Comparison of ENCODE assay signal across 29 cellular contexts in the genomic region with DNA sequence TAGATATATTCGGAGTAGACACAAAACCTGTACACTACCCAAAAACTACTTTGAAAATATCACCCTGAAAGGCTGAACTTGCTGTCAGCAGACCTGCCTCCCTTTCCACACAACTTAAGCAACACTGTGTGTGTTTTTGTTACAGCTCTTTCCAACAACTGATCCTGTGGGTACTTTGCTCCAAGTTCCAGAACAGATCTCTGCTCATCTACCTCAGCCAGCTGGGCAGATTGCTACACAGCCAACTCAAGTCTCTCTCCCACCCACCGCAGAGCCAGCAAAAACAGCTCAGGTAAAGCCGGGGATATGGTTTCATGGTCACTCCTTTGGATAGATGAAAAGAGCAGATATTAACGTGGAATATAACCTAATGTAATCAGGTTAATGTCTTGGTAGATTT. TPM values are rescaled to one million over a fixed set of nuclear protein-coding genes. Genes with fewer than 3 reads are reported as not detected.
"Had no signal": no experiment of that assay in that cellular context is flagged by ENCODE, and none has a peak within 500 bp of the region (broad histone marks: within the 10 kb centered on the region; RNA-seq: fewer than 3 reads in every experiment).

No MANE protein-coding gene starts in this region.

- H3K4me3 ChIP-seq: left lung, lung, upper lobe of right lung had no signal

- H3K9me3 ChIP-seq: left lung, upper lobe of right lung had no signal

- H3K27ac Mint-ChIP-seq: activated B cell treated with CpG ODN at 0.5 μM for 24 hours; activated CD4-positive, alpha-beta T cell treated with anti-CD3 and anti-CD28 coated beads for 36 hours; activated naive CD4-positive, alpha-beta T cell treated with anti-CD3 and anti-CD28 coated beads, Interleukin-2, amount 10 ng/mL, durations not matched to agents 7 days and 5 days; activated naive CD8-positive, alpha-beta T cell treated with anti-CD3 and anti-CD28 coated beads, Interleukin-2, amount 50 U/mL, for 24 hours; stimulated activated naive B cell treated with anti-CD40 and anti-IgM and Interleukin-4, amounts not matched to agents 10 μg/mL and 1 μg/mL and 100 μg/mL, for 72 hours; T-helper 1 cell treated with Interleukin-12 subunit alpha and Interleukin-12 subunit beta and Interleukin-4 antibody, amounts not matched to agents 30 μg/mL and 1 μg/mL, for 36 hours had no signal

- H3K9me3 Mint-ChIP-seq: activated B cell treated with CpG ODN at 0.5 μM for 24 hours; activated naive CD4-positive, alpha-beta T cell treated with anti-CD3 and anti-CD28 coated beads, Interleukin-2, amount 10 ng/mL, durations not matched to agents 7 days and 5 days; activated naive CD8-positive, alpha-beta T cell treated with anti-CD3 and anti-CD28 coated beads, Interleukin-2, amount 50 U/mL, for 24 hours; activated T-cell treated with anti-CD3 and anti-CD28 coated beads, Interleukin-2, amount 50 U/mL, for 4 hours; immature natural killer cell; naive B cell; neural crest cell; stimulated activated naive B cell treated with anti-CD40 and anti-IgM and Interleukin-4, amounts not matched to agents 10 μg/mL and 1 μg/mL and 100 μg/mL, for 72 hours; T-helper 1 cell treated with Interleukin-12 subunit alpha and Interleukin-12 subunit beta and Interleukin-4 antibody, amounts not matched to agents 30 μg/mL and 1 μg/mL, for 36 hours had no signal

- H3K27ac ChIP-seq: brain microvascular endothelial cell, left lung, upper lobe of right lung had no signal

- H3K4me1 Mint-ChIP-seq: activated B cell treated with CpG ODN at 0.5 μM for 24 hours; activated CD4-positive, alpha-beta T cell treated with anti-CD3 and anti-CD28 coated beads for 36 hours; naive B cell; neural crest cell; stimulated activated naive B cell treated with anti-CD40 and anti-IgM and Interleukin-4, amounts not matched to agents 10 μg/mL and 1 μg/mL and 100 μg/mL, for 72 hours had no signal

- H3K4me1 ChIP-seq: left lung, upper lobe of right lung had no signal

- H3K4me3 Mint-ChIP-seq: activated B cell treated with CpG ODN at 0.5 μM for 24 hours; activated CD4-positive, alpha-beta T cell treated with anti-CD3 and anti-CD28 coated beads for 36 hours; activated naive CD4-positive, alpha-beta T cell treated with anti-CD3 and anti-CD28 coated beads, Interleukin-2, amount 10 ng/mL, durations not matched to agents 7 days and 5 days; activated naive CD8-positive, alpha-beta T cell treated with anti-CD3 and anti-CD28 coated beads, Interleukin-2, amount 50 U/mL, for 24 hours; activated T-cell treated with anti-CD3 and anti-CD28 coated beads, Interleukin-2, amount 50 U/mL, for 4 hours; immature natural killer cell; naive B cell; neural crest cell; stimulated activated naive B cell treated with anti-CD40 and anti-IgM and Interleukin-4, amounts not matched to agents 10 μg/mL and 1 μg/mL and 100 μg/mL, for 72 hours; T-helper 1 cell treated with Interleukin-12 subunit alpha and Interleukin-12 subunit beta and Interleukin-4 antibody, amounts not matched to agents 30 μg/mL and 1 μg/mL, for 36 hours had no signal

- ATAC-seq: activated CD4-positive, alpha-beta T cell treated with anti-CD3 and anti-CD28 coated beads for 36 hours; activated naive CD8-positive, alpha-beta T cell treated with anti-CD3 and anti-CD28 coated beads, Interleukin-2, amount 50 U/mL, for 24 hours; activated T-cell treated with anti-CD3 and anti-CD28 coated beads, Interleukin-2, amount 50 U/mL, for 4 hours; left lung; sciatic nerve; stimulated activated naive B cell treated with anti-CD40 and anti-IgM and Interleukin-4, amounts not matched to agents 10 μg/mL and 1 μg/mL and 100 μg/mL, for 72 hours; upper lobe of right lung had no signal

- DNase-seq: activated B cell treated with CpG ODN at 0.5 μM for 24 hours; activated CD4-positive, alpha-beta T cell treated with anti-CD3 and anti-CD28 coated beads for 36 hours; activated CD4-positive, alpha-beta T cell treated with anti-CD3 and anti-CD28 coated beads, Interleukin-2, amount 50 U/mL, for 4 hours; activated CD8-positive, alpha-beta memory T cell treated with anti-CD3 and anti-CD28 coated beads for 24 hours; activated CD8-positive, alpha-beta memory T cell treated with anti-CD3 and anti-CD28 coated beads, Interleukin-2, amount 50 U/mL, for 4 hours; activated effector memory CD4-positive, alpha-beta T cell treated with anti-CD3 and anti-CD28 coated beads, Interleukin-2, amount 50 U/mL, for 16 hours; activated naive CD4-positive, alpha-beta T cell treated with anti-CD3 and anti-CD28 coated beads, Interleukin-2, amount 10 ng/mL, durations not matched to agents 7 days and 5 days; activated naive CD8-positive, alpha-beta T cell treated with anti-CD3 and anti-CD28 coated beads, Interleukin-2, amount 50 U/mL, for 24 hours; activated T-cell treated with anti-CD3 and anti-CD28 coated beads, Interleukin-2, amount 50 U/mL, for 4 hours; brain microvascular endothelial cell; central memory CD4-positive, alpha-beta T cell; cortex of kidney; foreskin fibroblast; immature natural killer cell; left lung; naive B cell; small intestine; stimulated activated CD4-positive, alpha-beta T cell treated with anti-CD3 and anti-CD28 coated beads, Interleukin-15, amount 100 ng/mL, for 24 hours; stimulated activated CD8-positive, alpha-beta memory T cell treated with anti-CD3 and anti-CD28 coated beads, Interleukin-4, amount 100 ng/mL, for 48 hours; stimulated activated naive B cell treated with anti-CD40 and anti-IgM and Interleukin-4, amounts not matched to agents 10 μg/mL and 1 μg/mL and 100 μg/mL, for 72 hours; upper lobe of right lung had no signal

- H3K27me3 ChIP-seq: brain microvascular endothelial cell, left lung, upper lobe of right lung had no signal

- H3K27me3 Mint-ChIP-seq: activated B cell treated with CpG ODN at 0.5 μM for 24 hours; activated CD4-positive, alpha-beta T cell treated with anti-CD3 and anti-CD28 coated beads for 36 hours; activated naive CD4-positive, alpha-beta T cell treated with anti-CD3 and anti-CD28 coated beads, Interleukin-2, amount 10 ng/mL, durations not matched to agents 7 days and 5 days; activated naive CD8-positive, alpha-beta T cell treated with anti-CD3 and anti-CD28 coated beads, Interleukin-2, amount 50 U/mL, for 24 hours; naive B cell; stimulated activated naive B cell treated with anti-CD40 and anti-IgM and Interleukin-4, amounts not matched to agents 10 μg/mL and 1 μg/mL and 100 μg/mL, for 72 hours had no signal

RNA-seq across cellular contexts. Expression of gene SLC22A13, which starts 19.7 kb away (rescaled TPM):
- total RNA-seq: epithelial cell of proximal tubule, glomerular endothelial cell, kidney epithelial cell had no signal
- polyA plus RNA-seq: immature natural killer cell had no signal

RNA-seq across cellular contexts. Expression of gene SLC22A14, which starts 36.2 kb away (rescaled TPM):
- total RNA-seq: activated CD4-positive, alpha-beta T cell treated with anti-CD3 and anti-CD28 coated beads for 36 hours; activated T-cell treated with anti-CD3 and anti-CD28 coated beads, Interleukin-2, amount 50 U/mL, for 4 hours; epithelial cell of proximal tubule; lung; neural crest cell had no signal
- polyA plus RNA-seq: fibroblast of lung, immature natural killer cell had no signal
